ENCODE assay signal across 8 cellular contexts in genomic region chr15:31439328-31439727, GRCh38.
DNase-seq lines count a peak whose midpoint lies in the region; ATAC-seq and TF ChIP-seq lines count a peak whose summit lies in the region.

No MANE protein-coding gene starts in this region.

- no peak overlapping the region for H3K23ac ChIP-seq in trophoblast cell (ENCODE audit: low read length)

- CTCF ChIA-PET in mammary epithelial cell (lab: Charles Lee; ENCODE audit: low non-redundant PET) = interaction anchor here (0.7 kb wide), 1 partner anchor 49 kb away, joined by 13 read pairs; no protein-coding TSS in a partner anchor

- H3K27ac ChIP-seq in mammary epithelial cell (ENCODE audit: insufficient read depth, low read depth, low read length) (no peak overlapping the region), trophoblast cell (ENCODE audit: low read depth, low read length) (no peak overlapping the region), adrenal gland (no peak overlapping the region)

- peaks cover 2% of the 10 kb centered on the region for H3K79me1 ChIP-seq in trophoblast cell (ENCODE audit: low read length)

- no peak overlapping the region for H4K91ac ChIP-seq in trophoblast cell (ENCODE audit: low read depth, low read length)

- H2AFZ ChIP-seq in mammary epithelial cell (ENCODE audit: low read depth, low read length) = no peak overlapping the region
- H2AFZ ChIP-seq in trophoblast cell (ENCODE audit: insufficient read depth, low read length, poor library complexity) = no peak overlapping the region

- peaks cover 41% of the 10 kb centered on the region for H3K4me1 ChIP-seq in mammary epithelial cell (ENCODE audit: insufficient read depth, low read length)
- peaks cover 5 to 10% of the 10 kb centered on the region in 2 experiments for H3K4me1 ChIP-seq in trophoblast cell (ENCODE audit: control insufficient read depth in 1 of 2, insufficient read depth in 2 of 2, low read length in 2 of 2)
- H3K4me1 ChIP-seq in adrenal gland (replicated peaks in 1 of 2) = peaks cover 0 to 25% of the 10 kb centered on the region in 2 donors

- no peak for ATAC-seq in GM18505 (IDR thresholded peaks at IDR 0.05; ENCODE audit: unreplicated experiment)

- no peaks in the 10 kb centered on the region for H4K20me1 ChIP-seq in mammary epithelial cell (ENCODE audit: insufficient read depth, low read length)

- H3K4ac ChIP-seq in trophoblast cell (ENCODE audit: low read depth, low read length) = no peak overlapping the region

- TF ChIP-seq POLR2A in NB4 (IDR thresholded peaks at IDR 0.05; ENCODE audit: extremely low read depth, insufficient read length) = no peak
- TF ChIP-seq POLR2A in adrenal gland (IDR thresholded peaks at IDR 0.05) = no peak
- TF ChIP-seq POLR2A in GM18505 (IDR thresholded peaks at IDR 0.05; ENCODE audit: borderline replicate concordance, extremely low read depth, insufficient read depth, insufficient read length) = no peak

- no peaks in the 10 kb centered on the region for H3K36me3 ChIP-seq in mammary epithelial cell (ENCODE audit: insufficient read depth, low read length)
- no peaks in the 10 kb centered on the region for H3K36me3 ChIP-seq in trophoblast cell (ENCODE audit: control insufficient read depth in 1 of 2, insufficient read depth in 2 of 2, low read length in 2 of 2)
- no peaks in the 10 kb centered on the region for H3K36me3 ChIP-seq in adrenal gland (replicated peaks in 1 of 2)

- H3K79me2 ChIP-seq in mammary epithelial cell (ENCODE audit: insufficient read depth, low read length) (no peaks in the 10 kb centered on the region), trophoblast cell (ENCODE audit: control insufficient read depth, insufficient read depth, low read length, poor library complexity) (peaks cover 2% of the 10 kb centered on the region)

- TF ChIP-seq CTCF in NB4 (IDR thresholded peaks at IDR 0.05; ENCODE audit: low read depth, low read length) (peak; percentile 26), mammary epithelial cell (conservative IDR thresholded peaks at IDR 0.05 in 1 of 2, IDR thresholded peaks at IDR 0.05 in 1 of 2; ENCODE audit: extremely low read depth in 1 of 2, insufficient read depth in 1 of 2, low read depth in 1 of 2, low read length in 2 of 2) (peak; percentile 7 to 39), adrenal gland (IDR thresholded peaks at IDR 0.05) (peak in 1 of 6 experiments; percentile 26)

- peak; percentile 22 for DNase-seq in NCI-H1092 treated with DMSO at 0.1 percent for 48 hours (lab: John Stamatoyannopoulos, UW)
- no peak for DNase-seq in NCI-H1092 (lab: John Stamatoyannopoulos, UW)
- DNase-seq in NB4 (ENCODE audit: low read depth) = peak; percentile 51
- DNase-seq in mammary epithelial cell = no peak
- peak; percentile 15 to 57 for DNase-seq in trophoblast cell
- no peak for DNase-seq in adrenal gland
- DNase-seq in D341Med (ENCODE audit: low spot score) = no peak

- H3K27me3 ChIP-seq in mammary epithelial cell (ENCODE audit: insufficient read depth, low read length) (no peaks in the 10 kb centered on the region), trophoblast cell (ENCODE audit: insufficient read depth, low read length) (no peaks in the 10 kb centered on the region), adrenal gland (no peaks in the 10 kb centered on the region)

- 95% methylated on average over 10 of the region's 10 CpGs for WGBS in mammary epithelial cell (ENCODE audit: low coverage, missing lambda C conversion rate)
- no CpG with 5 or more reads among the region's 10 CpGs for WGBS in trophoblast cell (ENCODE audit: extremely low coverage, insufficient coverage, insufficient read length)
- WGBS in adrenal gland, 4 donors = 87 to 95% (median 91%) methylated on average over 7 to 10 of the region's 10 CpGs

- no peak overlapping the region for H2BK12ac ChIP-seq in trophoblast cell (ENCODE audit: low read length)

- intact Hi-C loops in mammary epithelial cell (cut with micrococcal nuclease) = loop anchor here (1.0 to 5.0 kb wide), 2 partner anchors 49 to 72 kb away; no protein-coding TSS in a partner anchor
- intact Hi-C loops in adrenal gland (cut with DNase I) = loop anchor here in 1 of 2 donors (5.0 to 10.0 kb wide), 3 partner anchors 75 to 222 kb away; partner anchors contain the start of gene KLF13

- H3K14ac ChIP-seq in trophoblast cell (ENCODE audit: low read length) = no peak overlapping the region

- H4K12ac ChIP-seq in trophoblast cell (ENCODE audit: low read depth, low read length) = no peak overlapping the region

- H2BK5ac ChIP-seq in trophoblast cell (ENCODE audit: low read depth, low read length, poor library complexity) = no peak overlapping the region

- H3K9me3 ChIP-seq in mammary epithelial cell (replicated peaks; ENCODE audit: insufficient read depth, low read length) = no peaks in the 10 kb centered on the region
- no peaks in the 10 kb centered on the region for H3K9me3 ChIP-seq in trophoblast cell (ENCODE audit: insufficient read depth, low read depth, low read length)
- H3K9me3 ChIP-seq in adrenal gland (replicated peaks in 1 of 3) = no peaks in the 10 kb centered on the region

- H3K18ac ChIP-seq in trophoblast cell (ENCODE audit: low read length) = no peak overlapping the region

- H2AK5ac ChIP-seq in trophoblast cell (ENCODE audit: low read length) = no peak overlapping the region

- no peak overlapping the region for H3K4me3 ChIP-seq in NB4 (ENCODE audit: low read depth, low read length)
- H3K4me3 ChIP-seq in mammary epithelial cell (replicated peaks in 1 of 3; ENCODE audit: insufficient read depth in 1 of 3, low read depth in 2 of 3, low read length in 3 of 3) = no peak overlapping the region
- H3K4me3 ChIP-seq in trophoblast cell (ENCODE audit: low read depth, low read length) = no peak overlapping the region
- no peak overlapping the region for H3K4me3 ChIP-seq in adrenal gland

- no TSS peak for BruUV-seq in mammary epithelial cell (replicated peaks; lab: Mats Ljungman, UMichigan)

- H2BK120ac ChIP-seq in trophoblast cell (ENCODE audit: insufficient read depth, low read length, poor library complexity) = no peak overlapping the region

- in situ Hi-C loops in mammary epithelial cell (cut with MboI; ENCODE audit: low sequenced_read_pairs in 2 of 2) = no loop called here

- H3K4me2 ChIP-seq in mammary epithelial cell (ENCODE audit: insufficient read depth, low read depth, low read length) (no peak overlapping the region), trophoblast cell (ENCODE audit: low read length) (no peak overlapping the region)

- no peak overlapping the region for H4K8ac ChIP-seq in trophoblast cell (ENCODE audit: low read depth, low read length)

- dilution Hi-C loops in mammary epithelial cell (cut with HindIII; ENCODE audit: low sequenced_read_pairs) = no loop called here

- no peak overlapping the region for H3K9ac ChIP-seq in mammary epithelial cell (ENCODE audit: insufficient read depth, low read length)
- no peak overlapping the region for H3K9ac ChIP-seq in trophoblast cell (ENCODE audit: low read length)

Comparison
In these comparisons a context has a peak if more than half of its experiments do, and no peak if none do; other contexts are left out.
1. DNase-seq: peak in NCI-H1092 treated with DMSO at 0.1 percent for 48 hours (single experiment), NB4 (single experiment) and trophoblast cell (2 of 2); none in NCI-H1092 (single experiment), mammary epithelial cell (single experiment), adrenal gland (0 of 7) and D341Med (single experiment).